14 cellular contexts compared by ENCODE assay signal in the genomic region with DNA sequence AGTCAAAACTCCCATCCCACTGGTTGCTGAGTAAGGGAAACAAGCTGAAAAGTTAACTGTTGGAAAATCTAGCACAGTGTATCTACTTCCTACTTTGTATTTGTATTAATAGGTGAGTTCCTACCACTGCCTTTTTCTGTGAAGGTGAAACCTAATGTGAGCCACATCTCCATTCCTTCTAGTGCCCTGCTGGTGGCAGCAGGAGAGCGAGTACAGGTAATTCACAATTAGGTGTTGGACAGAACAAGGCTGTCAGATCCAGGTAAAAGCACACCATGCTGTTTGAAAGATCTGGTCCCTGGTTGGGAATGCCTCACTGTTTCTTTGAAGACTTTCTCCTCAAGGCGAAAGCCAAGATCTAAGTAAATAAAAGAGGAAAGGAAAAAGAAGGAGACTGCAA.
A peak's percentile ranks its signal among the peaks of the same experiment; 100 is the strongest.
DNase-seq lines count a peak whose midpoint lies in the region; ATAC-seq, FAIRE-seq and TF ChIP-seq lines count a peak whose summit lies in the region.
"Had no signal": no experiment of that assay in that cellular context is flagged by ENCODE, and none has a peak within 500 bp of the region (broad histone marks: within the 10 kb centered on the region; RNA-seq: fewer than 3 reads in every experiment).

No MANE protein-coding gene starts in this region.

- peak; percentile 59 for FAIRE-seq in K562 (lab: Jason Lieb, UNC)

- in situ Hi-C loops in K562 (cut with MboI), result no loop called here

- H3K9ac ChIP-seq in K562 (ENCODE audit: insufficient read depth in 1 of 2, low read depth in 2 of 2, low read length in 2 of 2), result no peak overlapping the region
- H3K9ac ChIP-seq in liver (ENCODE audit: low read depth in 1 of 2, low read length in 2 of 2), result no peak overlapping the region
- H3K9ac ChIP-seq: BLaER1 had no signal

- no peaks in the 10 kb centered on the region for H3K79me2 ChIP-seq in K562 (ENCODE audit: control insufficient read depth, insufficient read depth, low read length)

- no peaks in the 10 kb centered on the region for H3K9me1 ChIP-seq in K562 (ENCODE audit: control insufficient read depth, insufficient read depth, low read length)

- H3K9me3 Mint-ChIP-seq in CD4-positive, alpha-beta T cell, result peaks cover 3% of the 10 kb centered on the region

- TF ChIP-seq CTCF in GM10248 (IDR thresholded peaks at IDR 0.05; ENCODE audit: control extremely low read depth, extremely low read depth, low read depth, missing control alignments), result peak; percentile 10
- peak in 1 of 3 experiments; percentile 2; a peak in 1 of 6 replicates for TF ChIP-seq CTCF in K562 (IDR thresholded peaks at IDR 0.05 in 2 of 3, conservative IDR thresholded peaks at IDR 0.05 in 1 of 3; ENCODE audit: insufficient read depth in 2 of 3, low read depth in 1 of 3, low read length in 3 of 3)
- peak; percentile 67 for TF ChIP-seq CTCF in liver (IDR thresholded peaks at IDR 0.05; ENCODE audit: low read depth, low read length, missing input control)
- no peak for TF ChIP-seq CTCF in CD4-positive, alpha-beta T cell (IDR thresholded peaks at IDR 0.05)
- no peak for TF ChIP-seq CTCF in uterus (IDR thresholded peaks at IDR 0.05)

- H4K20me1 ChIP-seq in K562 (replicated peaks; ENCODE audit: control insufficient read depth, insufficient read depth, low read length), result no peaks in the 10 kb centered on the region
- H4K20me1 ChIP-seq: BLaER1 had no signal

- TF ChIP-seq POLR2A in K562 (conservative IDR thresholded peaks at IDR 0.05) (no peak), uterus (IDR thresholded peaks at IDR 0.05) (no peak)

- 0% methylated on average over 2 of the region's 2 CpGs for WGBS in K562 (ENCODE audit: insufficient coverage, low coverage, missing lambda C conversion rate)
- 58% methylated on average over 2 of the region's 2 CpGs for whole genome bisulfite sequencing in liver

- CTCF ChIA-PET in GM10248 (lab: Yijun Ruan, JAX) (interaction anchor here (0.7 kb wide), 1 partner anchor 11 kb away, joined by 3 read pairs; no protein-coding TSS in a partner anchor), K562 (lab: Yijun Ruan, JAX; ENCODE audit: low intra/inter-chr PET ratio) (no interaction called here)
- CTCF ChIA-PET in CD4-positive, alpha-beta T cell (lab: Charles Lee), result no interaction called here

- TF ChIP-seq EP300 in K562 (IDR thresholded peaks at IDR 0.05; ENCODE audit: low read length), result no peak

- H3K27ac ChIP-seq in K562 (ENCODE audit: extremely low read depth, low read depth, low read length), result no peak overlapping the region
- H3K27ac ChIP-seq in liver (ENCODE audit: low read depth in 1 of 2, low read length in 2 of 2), result no peak overlapping the region
- no peak overlapping the region for H3K27ac ChIP-seq in CD4-positive, alpha-beta T cell (ENCODE audit: low read depth, low read length)
- no peak overlapping the region for H3K27ac ChIP-seq in uterus
- H3K27ac ChIP-seq: BLaER1, spleen had no signal

- H2AFZ ChIP-seq in K562 (ENCODE audit: low read depth, low read length), result no peak overlapping the region

- no peak overlapping the region for H3K4me3 Mint-ChIP-seq in CD4-positive, alpha-beta T cell
- H3K4me3 Mint-ChIP-seq: natural killer cell treated with Interleukin-12 subunit alpha and Interleukin-12 subunit beta and Interleukin-15 and Interleukin-18, amount 100 ng/mL, for 72 hours had no signal

- TF ChIP-seq RAD21 in K562 (CRISPR knock-in tag; conservative IDR thresholded peaks at IDR 0.05 in 1 of 2, IDR thresholded peaks at IDR 0.05 in 1 of 2) (no peak), liver (IDR thresholded peaks at IDR 0.05) (peak; percentile 95 to 96)

- POLR2A ChIA-PET in GM10248 (lab: Yijun Ruan, JAX), result no interaction called here
- POLR2A ChIA-PET in K562 (lab: Yijun Ruan, JAX), result no interaction called here
- POLR2A ChIA-PET in CD4-positive, alpha-beta T cell (lab: Charles Lee), result no interaction called here

- H3K4me1 ChIP-seq in K562 (replicated peaks in 1 of 2; ENCODE audit: control insufficient read depth in 2 of 2, insufficient read depth in 2 of 2, low read length in 2 of 2) (no peaks in the 10 kb centered on the region), liver (ENCODE audit: control insufficient read depth in 4 of 4, insufficient read depth in 4 of 4, low read length in 3 of 4) (no peaks in the 10 kb centered on the region), uterus (no peaks in the 10 kb centered on the region)
- H3K4me1 ChIP-seq: spleen had no signal

- H3K4me3 ChIP-seq in K562, result no peak overlapping the region
- no peak overlapping the region for H3K4me3 ChIP-seq in liver (ENCODE audit: low read depth in 1 of 3, low read length in 3 of 3)
- no peak overlapping the region for H3K4me3 ChIP-seq in uterus
- H3K4me3 ChIP-seq: BLaER1, spleen had no signal

- H3K9me3 ChIP-seq in K562 (replicated peaks; ENCODE audit: control insufficient read depth, insufficient read depth, low read depth, low read length) (no peaks in the 10 kb centered on the region), liver (ENCODE audit: control insufficient read depth in 4 of 4, low read length in 3 of 4) (no peaks in the 10 kb centered on the region), uterus (no peaks in the 10 kb centered on the region)
- H3K9me3 ChIP-seq in CD4-positive, alpha-beta T cell (ENCODE audit: control insufficient read depth, low read length), result no peaks in the 10 kb centered on the region
- H3K9me3 ChIP-seq: BLaER1, spleen had no signal

- H3K36me3 ChIP-seq in K562 (ENCODE audit: control insufficient read depth, insufficient read depth, low read length), result no peaks in the 10 kb centered on the region
- no peaks in the 10 kb centered on the region for H3K36me3 ChIP-seq in liver (ENCODE audit: control insufficient read depth in 4 of 4, insufficient read depth in 3 of 4, low read depth in 1 of 4, low read length in 3 of 4)
- H3K36me3 ChIP-seq in uterus, result no peaks in the 10 kb centered on the region
- H3K36me3 ChIP-seq: BLaER1, spleen had no signal

- no TSS peak for BruUV-seq in K562 (replicated peaks; lab: Mats Ljungman, UMichigan)

- H3K36me3 Mint-ChIP-seq in CD4-positive, alpha-beta T cell (ENCODE audit: low read depth), result no peaks in the 10 kb centered on the region

- H3K4me1 Mint-ChIP-seq in CD4-positive, alpha-beta T cell (ENCODE audit: low read depth), result no peaks in the 10 kb centered on the region

- intact Hi-C loops in K562 (cut with micrococcal nuclease), result no loop called here
- intact Hi-C loops in CD4-positive, alpha-beta T cell (cut with DNase I, micrococcal nuclease), result no loop called here
- intact Hi-C loops in uterus (cut with DNase I; ENCODE audit: low total_unique reads), result no loop called here

- H3K27me3 ChIP-seq in K562 (ENCODE audit: control insufficient read depth in 2 of 2, insufficient read depth in 2 of 2, low read length in 2 of 2) (no peaks in the 10 kb centered on the region), liver (ENCODE audit: control insufficient read depth in 4 of 4, insufficient read depth in 4 of 4, low read length in 3 of 4) (no peaks in the 10 kb centered on the region), uterus (no peaks in the 10 kb centered on the region)
- H3K27me3 ChIP-seq in CD4-positive, alpha-beta T cell (ENCODE audit: control insufficient read depth, insufficient read depth, low read length), result no peaks in the 10 kb centered on the region
- H3K27me3 ChIP-seq: BLaER1, spleen had no signal

- no peak overlapping the region for H3K4me2 ChIP-seq in K562 (ENCODE audit: insufficient read depth, low read length)
- H3K4me2 ChIP-seq: BLaER1 had no signal

- H3K27ac Mint-ChIP-seq in CD4-positive, alpha-beta T cell, result no peak overlapping the region
- H3K27ac Mint-ChIP-seq: natural killer cell treated with Interleukin-12 subunit alpha and Interleukin-12 subunit beta and Interleukin-15 and Interleukin-18, amount 100 ng/mL, for 72 hours had no signal

- no peak for DNase-seq in GM10248 (ENCODE audit: extremely low spot score)
- DNase-seq in LoVo (ENCODE audit: low spot score), result peak; percentile 37
- no peak for DNase-seq in K562 (ENCODE audit: extremely low read depth in 1 of 4, low spot score in 3 of 4)
- DNase-seq in CD4-positive, alpha-beta T cell, result no peak
- no peak for DNase-seq in uterus
- no peak for DNase-seq in NCI-H1694 treated with DMSO at 0.1 percent for 48 hours (lab: John Stamatoyannopoulos, UW)
- DNase-seq: activated CD4-positive, alpha-beta T cell treated with anti-CD3 and anti-CD28 coated beads, Interleukin-2, amount 50 U/mL, for 1 hour; caudate nucleus; NCI-H524; spleen had no signal

- ATAC-seq in K562, result no peak
- ATAC-seq in CD4-positive, alpha-beta T cell (ENCODE audit: poor library complexity), result no peak
- ATAC-seq in HG03520 (IDR thresholded peaks at IDR 0.05; ENCODE audit: unreplicated experiment), result no peak
- ATAC-seq: natural killer cell treated with Interleukin-12 subunit alpha and Interleukin-12 subunit beta and Interleukin-15 and Interleukin-18, amount 100 ng/mL, for 72 hours had no signal

- no peaks in the 10 kb centered on the region for H3K27me3 Mint-ChIP-seq in CD4-positive, alpha-beta T cell
- H3K27me3 Mint-ChIP-seq: natural killer cell treated with Interleukin-12 subunit alpha and Interleukin-12 subunit beta and Interleukin-15 and Interleukin-18, amount 100 ng/mL, for 72 hours had no signal

TF ChIP-seq in K562, 482 proteins besides CTCF, POLR2A, EP300 and RAD21:
- TF ChIP-seq KAT7 (CRISPR knock-in tag; IDR thresholded peaks at IDR 0.05; ENCODE audit: borderline replicate concordance), result no peak
- TF ChIP-seq, protein P1, sequence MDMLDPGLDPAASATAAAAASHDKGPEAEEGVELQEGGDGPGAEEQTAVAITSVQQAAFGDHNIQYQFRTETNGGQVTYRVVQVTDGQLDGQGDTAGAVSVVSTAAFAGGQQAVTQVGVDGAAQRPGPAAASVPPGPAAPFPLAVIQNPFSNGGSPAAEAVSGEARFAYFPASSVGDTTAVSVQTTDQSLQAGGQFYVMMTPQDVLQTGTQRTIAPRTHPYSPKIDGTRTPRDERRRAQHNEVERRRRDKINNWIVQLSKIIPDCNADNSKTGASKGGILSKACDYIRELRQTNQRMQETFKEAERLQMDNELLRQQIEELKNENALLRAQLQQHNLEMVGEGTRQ (CRISPR knock-in tag; IDR thresholded peaks at IDR 0.05), result no peak
- TF ChIP-seq RFX5 (IDR thresholded peaks at IDR 0.05; ENCODE audit: low read depth, low read length), result no peak

TF ChIP-seq in liver, 16 proteins besides CTCF, POLR2A, EP300 and RAD21:
- TF ChIP-seq YY1 (IDR thresholded peaks at IDR 0.05), result no peak

Comparison
In these comparisons a context has a peak if more than half of its experiments do, and no peak if none do; other contexts are left out.
1. CTCF ChIP-seq: peak in GM10248 (single experiment) and liver (single experiment); none in CD4-positive, alpha-beta T cell (single experiment) and uterus (0 of 4).